ENCODE assay signal across 1 cellular context in the genomic region with DNA sequence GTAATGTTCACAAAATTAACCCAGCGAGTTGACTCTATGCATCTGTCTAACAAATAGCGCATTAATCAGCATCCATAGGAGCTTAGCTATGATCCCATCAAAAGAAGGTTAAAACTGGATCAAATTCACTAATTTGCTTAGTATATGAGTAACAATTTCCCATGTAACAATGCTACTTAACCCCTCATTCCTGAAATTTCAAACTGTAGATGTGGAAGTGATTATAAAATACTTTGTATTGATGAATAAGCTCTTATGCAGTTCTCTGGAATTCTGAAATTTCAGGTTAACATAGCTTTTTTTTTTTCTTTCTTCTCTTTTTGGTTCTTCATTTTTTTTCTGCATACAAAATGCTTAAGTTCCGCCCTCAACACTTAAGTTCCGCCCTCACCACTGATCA.
TF ChIP-seq lines count a peak whose summit lies in the region.

No MANE protein-coding gene starts in this region.

TF ChIP-seq in GM23338, 12 proteins besides CTCF, POLR2A, EP300 and RAD21 (continued from another document):
- TF ChIP-seq POLR2AphosphoS5 (IDR thresholded peaks at IDR 0.05; ENCODE audit: low read depth), result no peak
- no peak for TF ChIP-seq CREB1 (CRISPR knock-in tag; IDR thresholded peaks at IDR 0.05; ENCODE audit: low read depth)
- no peak for TF ChIP-seq STAT1 (IDR thresholded peaks at IDR 0.05; ENCODE audit: unreplicated experiment)
- no peak for TF ChIP-seq ZNF114 (CRISPR knock-in tag; IDR thresholded peaks at IDR 0.05)
- TF ChIP-seq EZH2 (IDR thresholded peaks at IDR 0.05; ENCODE audit: low read depth, unreplicated experiment), result no peak
- TF ChIP-seq JUNB (IDR thresholded peaks at IDR 0.05; ENCODE audit: unreplicated experiment), result no peak
- TF ChIP-seq, protein P1, sequence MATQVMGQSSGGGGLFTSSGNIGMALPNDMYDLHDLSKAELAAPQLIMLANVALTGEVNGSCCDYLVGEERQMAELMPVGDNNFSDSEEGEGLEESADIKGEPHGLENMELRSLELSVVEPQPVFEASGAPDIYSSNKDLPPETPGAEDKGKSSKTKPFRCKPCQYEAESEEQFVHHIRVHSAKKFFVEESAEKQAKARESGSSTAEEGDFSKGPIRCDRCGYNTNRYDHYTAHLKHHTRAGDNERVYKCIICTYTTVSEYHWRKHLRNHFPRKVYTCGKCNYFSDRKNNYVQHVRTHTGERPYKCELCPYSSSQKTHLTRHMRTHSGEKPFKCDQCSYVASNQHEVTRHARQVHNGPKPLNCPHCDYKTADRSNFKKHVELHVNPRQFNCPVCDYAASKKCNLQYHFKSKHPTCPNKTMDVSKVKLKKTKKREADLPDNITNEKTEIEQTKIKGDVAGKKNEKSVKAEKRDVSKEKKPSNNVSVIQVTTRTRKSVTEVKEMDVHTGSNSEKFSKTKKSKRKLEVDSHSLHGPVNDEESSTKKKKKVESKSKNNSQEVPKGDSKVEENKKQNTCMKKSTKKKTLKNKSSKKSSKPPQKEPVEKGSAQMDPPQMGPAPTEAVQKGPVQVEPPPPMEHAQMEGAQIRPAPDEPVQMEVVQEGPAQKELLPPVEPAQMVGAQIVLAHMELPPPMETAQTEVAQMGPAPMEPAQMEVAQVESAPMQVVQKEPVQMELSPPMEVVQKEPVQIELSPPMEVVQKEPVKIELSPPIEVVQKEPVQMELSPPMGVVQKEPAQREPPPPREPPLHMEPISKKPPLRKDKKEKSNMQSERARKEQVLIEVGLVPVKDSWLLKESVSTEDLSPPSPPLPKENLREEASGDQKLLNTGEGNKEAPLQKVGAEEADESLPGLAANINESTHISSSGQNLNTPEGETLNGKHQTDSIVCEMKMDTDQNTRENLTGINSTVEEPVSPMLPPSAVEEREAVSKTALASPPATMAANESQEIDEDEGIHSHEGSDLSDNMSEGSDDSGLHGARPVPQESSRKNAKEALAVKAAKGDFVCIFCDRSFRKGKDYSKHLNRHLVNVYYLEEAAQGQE (IDR thresholded peaks at IDR 0.05; ENCODE audit: unreplicated experiment), result no peak
- TF ChIP-seq, protein P2, sequence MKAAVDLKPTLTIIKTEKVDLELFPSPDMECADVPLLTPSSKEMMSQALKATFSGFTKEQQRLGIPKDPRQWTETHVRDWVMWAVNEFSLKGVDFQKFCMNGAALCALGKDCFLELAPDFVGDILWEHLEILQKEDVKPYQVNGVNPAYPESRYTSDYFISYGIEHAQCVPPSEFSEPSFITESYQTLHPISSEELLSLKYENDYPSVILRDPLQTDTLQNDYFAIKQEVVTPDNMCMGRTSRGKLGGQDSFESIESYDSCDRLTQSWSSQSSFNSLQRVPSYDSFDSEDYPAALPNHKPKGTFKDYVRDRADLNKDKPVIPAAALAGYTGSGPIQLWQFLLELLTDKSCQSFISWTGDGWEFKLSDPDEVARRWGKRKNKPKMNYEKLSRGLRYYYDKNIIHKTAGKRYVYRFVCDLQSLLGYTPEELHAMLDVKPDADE (IDR thresholded peaks at IDR 0.05), result no peak
